In the genomic region with DNA sequence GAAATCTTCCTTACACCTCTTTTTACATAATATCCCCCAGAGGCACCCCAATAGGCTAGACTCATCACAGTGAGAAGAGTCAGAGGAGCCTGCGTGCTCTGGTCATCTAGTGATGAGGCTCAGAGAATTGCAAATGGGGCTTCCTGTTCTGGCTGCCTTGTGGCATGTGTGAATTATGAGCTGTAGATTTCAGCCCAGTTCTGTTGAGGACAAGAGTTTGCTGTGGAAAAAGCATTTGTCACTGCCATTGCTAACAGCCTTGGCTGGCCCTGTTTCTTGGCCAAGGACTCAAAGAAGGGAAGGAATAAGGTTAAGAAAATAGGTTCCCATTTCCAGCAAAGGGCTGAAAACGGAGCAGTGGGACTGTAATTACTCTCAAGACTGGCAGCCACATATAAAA, we compare ENCODE assay signal across 11 cellular contexts. TPM values are rescaled to one million over a fixed set of nuclear protein-coding genes. Genes with fewer than 3 reads are reported as not detected.
DNase-seq lines count a peak whose midpoint lies in the region; ATAC-seq and TF ChIP-seq lines count a peak whose summit lies in the region.
"Had no signal": no experiment of that assay in that cellular context is flagged by ENCODE, and none has a peak within 500 bp of the region (broad histone marks: within the 10 kb centered on the region; RNA-seq: fewer than 3 reads in every experiment).

No MANE protein-coding gene starts in this region.

- no peak for ATAC-seq in GM18907 (IDR thresholded peaks at IDR 0.05; ENCODE audit: unreplicated experiment)
- ATAC-seq: Panc1 had no signal

- H3K9ac ChIP-seq in muscle layer of colon (ENCODE audit: low read length) = no peak overlapping the region

- no peaks in the 10 kb centered on the region for H3K27me3 ChIP-seq in muscle layer of colon (ENCODE audit: control insufficient read depth in 1 of 2, insufficient read depth in 2 of 2, low read length in 2 of 2)
- H3K27me3 ChIP-seq in tibial artery = no peaks in the 10 kb centered on the region

- no peaks in the 10 kb centered on the region for H3K9me3 ChIP-seq in muscle layer of colon (ENCODE audit: low read length)
- no peaks in the 10 kb centered on the region for H3K9me3 ChIP-seq in tibial artery

- DNase-seq in NOMO-1 treated with dmso at 0.1 percent for 144 hours (lab: John Stamatoyannopoulos, UW; ENCODE audit: unreplicated experiment) = peak; percentile 55
- DNase-seq in dermis microvascular lymphatic vessel endothelial cell (ENCODE audit: low read depth in 2 of 2) = peak; percentile 21 to 57
- peak; percentile 34 to 67 for DNase-seq in tibial artery
- no peak for DNase-seq in NCI-H1930 (lab: John Stamatoyannopoulos, UW)
- no peak for DNase-seq in stimulated activated CD4-positive, alpha-beta T cell treated with anti-CD3 and anti-CD28 coated beads, Interleukin-4, amount 100 ng/mL, for 24 hours
- DNase-seq in ureter (ENCODE audit: low spot score) = no peak
- DNase-seq: COR-L47, kidney glomerular epithelial cell had no signal

- H3K4me3 ChIP-seq in muscle layer of colon (ENCODE audit: low read depth in 1 of 2, low read length in 2 of 2) = no peak overlapping the region
- H3K4me3 ChIP-seq in tibial artery = no peak overlapping the region

- H3K27ac ChIP-seq in muscle layer of colon (ENCODE audit: low read depth, low read length) (peak overlapping the region; percentile 37), tibial artery (peak overlapping the region; percentile 47 to 51)

- intact Hi-C loops in tibial artery (cut with DNase I; ENCODE audit: low total_unique reads) = no loop called here

- H3K4me1 ChIP-seq in muscle layer of colon (ENCODE audit: insufficient read depth, low read length) (peaks cover 18% of the 10 kb centered on the region), tibial artery (peaks cover 0 to 26% (median 6%) of the 10 kb centered on the region in 4 donors)

- peaks cover 38% of the 10 kb centered on the region for H3K36me3 ChIP-seq in muscle layer of colon (ENCODE audit: insufficient read depth, low read length)
- H3K36me3 ChIP-seq in tibial artery = peaks cover 27 to 60% (median 42%) of the 10 kb centered on the region in 3 donors

- TF ChIP-seq CTCF in tibial artery (IDR thresholded peaks at IDR 0.05) = no peak

RNA-seq across cellular contexts. Expression of gene MRAP, which starts 30.7 kb away (rescaled TPM):
- total RNA-seq in dermis microvascular lymphatic vessel endothelial cell = not detected in 2 replicates
- total RNA-seq in ureter = not detected

RNA-seq across cellular contexts. Expression of gene MIS18A, which starts 50.5 kb away (rescaled TPM):
- total RNA-seq in dermis microvascular lymphatic vessel endothelial cell (6.2 and 13.1 TPM in 2 replicates), ureter (7.6 TPM)

Comparison
In these comparisons a context has a peak if more than half of its experiments do, and no peak if none do; other contexts are left out.
1. DNase-seq: peak in NOMO-1 treated with dmso at 0.1 percent for 144 hours (single experiment), dermis microvascular lymphatic vessel endothelial cell (2 of 2) and tibial artery (2 of 2); none in NCI-H1930 (0 of 2), stimulated activated CD4-positive, alpha-beta T cell treated with anti-CD3 and anti-CD28 coated beads, Interleukin-4, amount 100 ng/mL, for 24 hours (single experiment) and ureter (single experiment).